19 cellular contexts compared by ENCODE assay signal in genomic region chr2:74188696-74189095, GRCh38. TPM values are rescaled to one million over a fixed set of nuclear protein-coding genes. Genes with fewer than 3 reads are reported as not detected.
A peak's percentile ranks its signal among the peaks of the same experiment; 100 is the strongest.
DNase-seq lines count a peak whose midpoint lies in the region; ATAC-seq, FAIRE-seq and TF ChIP-seq lines count a peak whose summit lies in the region.
"Had no signal": no experiment of that assay in that cellular context is flagged by ENCODE, and none has a peak within 500 bp of the region (broad histone marks: within the 10 kb centered on the region; RNA-seq: fewer than 3 reads in every experiment).

No MANE protein-coding gene starts in this region.

- in situ Hi-C loops in HepG2 (cut with HindIII; ENCODE audit: extremely low pct_ligation_motif_present, low pct_unique_long_range_greater_than_20kb) = no loop called here

- H3K27me3 ChIP-seq in HepG2 (ENCODE audit: control insufficient read depth in 1 of 2, insufficient read depth in 2 of 2, low read length in 2 of 2) (no peaks in the 10 kb centered on the region), right lobe of liver (no peaks in the 10 kb centered on the region)
- no peaks in the 10 kb centered on the region for H3K27me3 ChIP-seq in CD4-positive, alpha-beta memory T cell (ENCODE audit: insufficient read depth, low read length)

- no peak for TF ChIP-seq POLR2A in HepG2 (IDR thresholded peaks at IDR 0.05; ENCODE audit: insufficient read depth in 1 of 2, low read depth in 2 of 2, low read length in 2 of 2)
- TF ChIP-seq POLR2A in right lobe of liver (IDR thresholded peaks at IDR 0.05) = no peak

- DNase-seq in HepG2 (ENCODE audit: low spot score) (no peak), right lobe of liver (no peak), WTC11 (ENCODE audit: low spot score) (no peak), islet precursor cell (peak; percentile 42)
- no peak for DNase-seq in CD4-positive, alpha-beta memory T cell
- no peak for DNase-seq in T-helper 2 cell treated with Interferon-gamma antibody and Interleukin-4, amounts not matched to agents 5 μg/mL and 100 μg/mL, for 36 hours (ENCODE audit: low spot score)
- DNase-seq: AML-193, MM.1S, NCI-H1048, NCI-H1417 treated with DMSO at 0.1 percent for 48 hours, NCI-H187, NCI-H2107 had no signal

- peaks cover 6% of the 10 kb centered on the region; the same call in 1 of the 2 replicates for H3K9me3 Mint-ChIP-seq in WTC11
- peaks cover 0 to 3% (median 0%) of the 10 kb centered on the region in 8 donors for H3K9me3 Mint-ChIP-seq in CD4-positive, alpha-beta memory T cell
- H3K9me3 Mint-ChIP-seq in T-helper 2 cell treated with Interferon-gamma antibody and Interleukin-4, amounts not matched to agents 5 μg/mL and 100 μg/mL, for 36 hours = no peaks in the 10 kb centered on the region

- ATAC-seq in HepG2 (no peak), right lobe of liver (no peak), WTC11 (no peak), HG03025 (IDR thresholded peaks at IDR 0.05; ENCODE audit: low FRiP score, unreplicated experiment) (no peak)
- ATAC-seq: PC-3 had no signal

- H3K9me3 ChIP-seq in HepG2 (ENCODE audit: low read length) (no peaks in the 10 kb centered on the region), right lobe of liver (no peaks in the 10 kb centered on the region)
- H3K9me3 ChIP-seq in CD4-positive, alpha-beta memory T cell (ENCODE audit: control insufficient read depth in 1 of 2, low read length in 2 of 2) = no peaks in the 10 kb centered on the region

- CTCF ChIA-PET in HepG2 (lab: Yijun Ruan, JAX; ENCODE audit: low intra/inter-chr PET ratio, low total read pairs) (no interaction called here), WTC11 (lab: Charles Lee) (interaction anchor here (1.0 to 1.7 kb wide), 4 partner anchors 10 to 61 kb away, joined by 3 to 9 read pairs (median 4); partner anchors contain the start of gene MOB1A)
- CTCF ChIA-PET in CD4-positive, alpha-beta memory T cell (lab: Charles Lee; ENCODE audit: partially characterized antibody) = interaction anchor here (3.5 kb wide), 1 partner anchor 9 kb away, joined by 11 read pairs; the partner anchor contains the start of gene MOB1A

- WGBS in HepG2 (ENCODE audit: low lambda C conversion rate) = 72% methylated on average over 3 of the region's 3 CpGs
- WGBS in right lobe of liver (ENCODE audit: insufficient coverage, low coverage, low lambda C conversion rate, missing lambda C conversion rate) = 100% methylated on average over 2 of the region's 3 CpGs

- TF ChIP-seq EP300 in HepG2 (IDR thresholded peaks at IDR 0.05; ENCODE audit: low read depth in 2 of 2, low read length in 2 of 2) (no peak), HepG2 (CRISPR knock-in tag; IDR thresholded peaks at IDR 0.05; ENCODE audit: borderline replicate concordance) (no peak)

- intact Hi-C loops in HepG2 (cut with micrococcal nuclease; ENCODE audit: unreplicated experiment) = no loop called here
- intact Hi-C loops in right lobe of liver (cut with DNase I) = no loop called here
- intact Hi-C loops in CD4-positive, alpha-beta memory T cell (cut with micrococcal nuclease) = no loop called here

- H2AFZ ChIP-seq in HepG2 (ENCODE audit: low read length) = no peak overlapping the region

- no peaks in the 10 kb centered on the region for H3K36me3 Mint-ChIP-seq in WTC11
- no peaks in the 10 kb centered on the region for H3K36me3 Mint-ChIP-seq in CD4-positive, alpha-beta memory T cell
- H3K36me3 Mint-ChIP-seq in T-helper 2 cell treated with Interferon-gamma antibody and Interleukin-4, amounts not matched to agents 5 μg/mL and 100 μg/mL, for 36 hours (ENCODE audit: low read depth) = peaks cover 1% of the 10 kb centered on the region

- TF ChIP-seq CTCF in HepG2 (CRISPR knock-in tag; IDR thresholded peaks at IDR 0.05) (no peak), right lobe of liver (IDR thresholded peaks at IDR 0.05) (no peak), WTC11 (IDR thresholded peaks at IDR 0.05) (no peak)

- TF ChIP-seq RAD21 in HepG2 (CRISPR knock-in tag; IDR thresholded peaks at IDR 0.05) = no peak

- H3K4me3 Mint-ChIP-seq in WTC11 = no peak overlapping the region
- H3K4me3 Mint-ChIP-seq in CD4-positive, alpha-beta memory T cell = no peak overlapping the region
- no peak overlapping the region for H3K4me3 Mint-ChIP-seq in T-helper 2 cell treated with Interferon-gamma antibody and Interleukin-4, amounts not matched to agents 5 μg/mL and 100 μg/mL, for 36 hours

- peak overlapping the region; percentile 71 for H3K4me2 ChIP-seq in HepG2 (ENCODE audit: low read depth, low read length)

- no peaks in the 10 kb centered on the region; the same call in none of the 2 replicates for H3K27me3 Mint-ChIP-seq in WTC11 (ENCODE audit: low read depth)
- peaks cover 0 to 3% of the 10 kb centered on the region in 2 donors for H3K27me3 Mint-ChIP-seq in CD4-positive, alpha-beta memory T cell
- H3K27me3 Mint-ChIP-seq in T-helper 2 cell treated with Interferon-gamma antibody and Interleukin-4, amounts not matched to agents 5 μg/mL and 100 μg/mL, for 36 hours (ENCODE audit: low read depth) = no peaks in the 10 kb centered on the region

- no peaks in the 10 kb centered on the region for H3K79me2 ChIP-seq in HepG2 (ENCODE audit: insufficient read depth, low read length)

- FAIRE-seq in HepG2 (lab: Jason Lieb, UNC) = no peak
- FAIRE-seq: G401.6, GM12892, GM19239 had no signal

- no peak overlapping the region for H3K4me3 ChIP-seq in HepG2 (replicated peaks in 1 of 3; ENCODE audit: insufficient read depth in 1 of 3, low read depth in 2 of 3, low read length in 3 of 3)
- H3K4me3 ChIP-seq in right lobe of liver = no peak overlapping the region
- no peak overlapping the region for H3K4me3 ChIP-seq in CD4-positive, alpha-beta memory T cell (ENCODE audit: low read length in 2 of 2)
- H3K4me3 ChIP-seq: SK-N-MC had no signal

- H3K36me3 ChIP-seq in HepG2 (replicated peaks in 1 of 2; ENCODE audit: control insufficient read depth in 1 of 2, insufficient read depth in 2 of 2, low read length in 2 of 2) (no peaks in the 10 kb centered on the region), right lobe of liver (no peaks in the 10 kb centered on the region)
- H3K36me3 ChIP-seq in CD4-positive, alpha-beta memory T cell (ENCODE audit: insufficient read depth, low read length) = no peaks in the 10 kb centered on the region

- peaks cover 30% of the 10 kb centered on the region for H3K4me1 Mint-ChIP-seq in WTC11
- peaks cover 2 to 11% (median 4%) of the 10 kb centered on the region in 4 donors for H3K4me1 Mint-ChIP-seq in CD4-positive, alpha-beta memory T cell
- peaks cover 19% of the 10 kb centered on the region for H3K4me1 Mint-ChIP-seq in T-helper 2 cell treated with Interferon-gamma antibody and Interleukin-4, amounts not matched to agents 5 μg/mL and 100 μg/mL, for 36 hours (ENCODE audit: low read depth)

- POLR2A ChIA-PET in HepG2 (lab: Yijun Ruan, JAX) (interaction anchor here (1.4 to 1.8 kb wide), 2 partner anchors 10 kb away, joined by 11 to 20 read pairs; partner anchors contain the start of genes MOB1A and MTHFD2), WTC11 (lab: Charles Lee) (interaction anchor here (1.3 to 3.1 kb wide), 3 partner anchors 9 to 19 kb away, joined by 3 to 14 read pairs (median 6); partner anchors contain the start of genes MOB1A and MTHFD2)
- POLR2A ChIA-PET in CD4-positive, alpha-beta memory T cell (lab: Charles Lee; ENCODE audit: partially characterized antibody) = no interaction called here

- H3K9ac ChIP-seq in HepG2 (ENCODE audit: insufficient read depth, low read depth, low read length) = no peak overlapping the region

- no peak overlapping the region for H3K27ac ChIP-seq in HepG2 (ENCODE audit: extremely low read length, insufficient read depth, low read length)
- H3K27ac ChIP-seq in right lobe of liver = no peak overlapping the region
- H3K27ac ChIP-seq in CD4-positive, alpha-beta memory T cell (ENCODE audit: low read depth, low read length) = no peak overlapping the region
- H3K27ac ChIP-seq: C4-2B, SK-N-MC had no signal

- H3K4me1 ChIP-seq in HepG2 (ENCODE audit: insufficient read depth, low read length) = peaks cover 32% of the 10 kb centered on the region
- H3K4me1 ChIP-seq in right lobe of liver = no peaks in the 10 kb centered on the region
- H3K4me1 ChIP-seq in CD4-positive, alpha-beta memory T cell (ENCODE audit: insufficient read depth, low read length) = no peaks in the 10 kb centered on the region

- H3K27ac Mint-ChIP-seq in WTC11 = 0 out of 2 replicates have a peak overlapping the region, but pooled peaks have one; percentile 98
- no peak overlapping the region for H3K27ac Mint-ChIP-seq in CD4-positive, alpha-beta memory T cell
- no peak overlapping the region for H3K27ac Mint-ChIP-seq in T-helper 2 cell treated with Interferon-gamma antibody and Interleukin-4, amounts not matched to agents 5 μg/mL and 100 μg/mL, for 36 hours

- BruUV-seq in HepG2 (replicated peaks; lab: Mats Ljungman, UMichigan) = no TSS peak

- no peaks in the 10 kb centered on the region for H4K20me1 ChIP-seq in HepG2 (ENCODE audit: insufficient read depth, low read length)

RNA-seq across cellular contexts. Expression of gene MTHFD2, which starts 9.7 kb away (rescaled TPM):
- total RNA-seq in HepG2 (2016; rRNA removed; fragmentation: Illumina TruSeq; extraction: Trizol) = 188 and 281 TPM in 2 replicates
- total RNA-seq in HepG2 (2016; cell fraction: cytosol; rRNA removed; fragmentation: Illumina TruSeq; extraction: Trizol; ENCODE audit: low read depth) = 38.9 and 41.2 TPM in 2 replicates
- 188 and 279 TPM in 2 replicates for total RNA-seq in HepG2 (2016; cell fraction: insoluble cytoplasmic fraction; rRNA removed; fragmentation: Illumina TruSeq; extraction: Trizol)
- total RNA-seq in HepG2 (2016; cell fraction: membrane; rRNA removed; fragmentation: Illumina TruSeq; extraction: Trizol) = 132 and 142 TPM in 2 replicates
- total RNA-seq in HepG2 (2016; cell fraction: nucleus; rRNA removed; fragmentation: Illumina TruSeq; extraction: Trizol) = 70.7 and 79.0 TPM in 2 replicates
- polyA plus RNA-seq in HepG2 (2011; rRNA removed) = 197 and 269 TPM in 2 replicates
- polyA plus RNA-seq in HepG2 (2011; cell fraction: cytosol; rRNA removed) = 162 and 205 TPM in 2 replicates
- 88.5 and 89.7 TPM in 2 replicates for polyA plus RNA-seq in HepG2 (2011; cell fraction: nucleus; rRNA removed)
- polyA plus RNA-seq in HepG2 (2012) = 224 and 287 TPM in 2 replicates
- 31.0 and 33.2 TPM in 2 replicates for polyA plus RNA-seq in HepG2 (2016; cell fraction: cytosol; fragmentation: Illumina TruSeq; extraction: Trizol; ENCODE audit: low read depth)
- polyA plus RNA-seq in HepG2 (2016; cell fraction: insoluble cytoplasmic fraction; fragmentation: Illumina TruSeq; extraction: Trizol; ENCODE audit: low read depth) = 225 and 240 TPM in 2 replicates
- polyA plus RNA-seq in HepG2 (2016; cell fraction: membrane; fragmentation: Illumina TruSeq; extraction: Trizol; ENCODE audit: low read depth) = 83.1 and 83.6 TPM in 2 replicates
- 100 and 101 TPM in 2 replicates for polyA plus RNA-seq in HepG2 (2016; cell fraction: nucleus; fragmentation: Illumina TruSeq; extraction: Trizol; ENCODE audit: insufficient read depth, low read depth)
- 148 and 336 TPM in 2 replicates for polyA minus RNA-seq in HepG2 (2011; rRNA and poly(A)+ RNA removed; ENCODE audit: low replicate concordance)
- polyA minus RNA-seq in HepG2 (2011; cell fraction: cytosol; rRNA and poly(A)+ RNA removed) = 201 and 205 TPM in 2 replicates
- polyA minus RNA-seq in HepG2 (2011; cell fraction: nucleus; rRNA and poly(A)+ RNA removed) = 97.9 and 128 TPM in 2 replicates
- total RNA-seq in right lobe of liver = 1 to 10 TPM in 5 of 6 experiments, under 1 TPM in 1; 0.31 to 7.4 (median 2.0) TPM
- 192 to 251 TPM (median 193 TPM) in 3 replicates for total RNA-seq in WTC11 (2021)
- total RNA-seq in CD4-positive, alpha-beta memory T cell = 10 to 100 TPM; 23.8 to 25.0 TPM
- 10 to 100 TPM; 13.7 to 16.3 TPM for polyA plus RNA-seq in CD4-positive, alpha-beta memory T cell

RNA-seq across cellular contexts. Expression of gene MOB1A, which starts 10.0 kb away (rescaled TPM):
- total RNA-seq in HepG2 (2016; rRNA removed; fragmentation: Illumina TruSeq; extraction: Trizol) = 139 and 217 TPM in 2 replicates
- total RNA-seq in HepG2 (2016; cell fraction: cytosol; rRNA removed; fragmentation: Illumina TruSeq; extraction: Trizol; ENCODE audit: low read depth) = 26.2 and 34.3 TPM in 2 replicates
- total RNA-seq in HepG2 (2016; cell fraction: insoluble cytoplasmic fraction; rRNA removed; fragmentation: Illumina TruSeq; extraction: Trizol) = 135 and 223 TPM in 2 replicates
- total RNA-seq in HepG2 (2016; cell fraction: membrane; rRNA removed; fragmentation: Illumina TruSeq; extraction: Trizol) = 73.7 and 77.9 TPM in 2 replicates
- 58.0 and 69.5 TPM in 2 replicates for total RNA-seq in HepG2 (2016; cell fraction: nucleus; rRNA removed; fragmentation: Illumina TruSeq; extraction: Trizol)
- 33.2 and 48.2 TPM in 2 replicates for polyA plus RNA-seq in HepG2 (2011; rRNA removed)
- 17.6 and 27.6 TPM in 2 replicates for polyA plus RNA-seq in HepG2 (2011; cell fraction: cytosol; rRNA removed)
- 10.7 and 17.1 TPM in 2 replicates for polyA plus RNA-seq in HepG2 (2011; cell fraction: nucleus; rRNA removed)
- polyA plus RNA-seq in HepG2 (2012) = 42.5 and 50.3 TPM in 2 replicates
- 18.1 and 21.3 TPM in 2 replicates for polyA plus RNA-seq in HepG2 (2016; cell fraction: cytosol; fragmentation: Illumina TruSeq; extraction: Trizol; ENCODE audit: low read depth)
- polyA plus RNA-seq in HepG2 (2016; cell fraction: insoluble cytoplasmic fraction; fragmentation: Illumina TruSeq; extraction: Trizol; ENCODE audit: low read depth) = 128 and 131 TPM in 2 replicates
- 35.8 and 42.0 TPM in 2 replicates for polyA plus RNA-seq in HepG2 (2016; cell fraction: membrane; fragmentation: Illumina TruSeq; extraction: Trizol; ENCODE audit: low read depth)
- 52.2 and 58.5 TPM in 2 replicates for polyA plus RNA-seq in HepG2 (2016; cell fraction: nucleus; fragmentation: Illumina TruSeq; extraction: Trizol; ENCODE audit: insufficient read depth, low read depth)
- polyA minus RNA-seq in HepG2 (2011; rRNA and poly(A)+ RNA removed; ENCODE audit: low replicate concordance) = 17.0 and 33.6 TPM in 2 replicates
- polyA minus RNA-seq in HepG2 (2011; cell fraction: cytosol; rRNA and poly(A)+ RNA removed) = 28.0 and 36.2 TPM in 2 replicates
- 30.4 and 30.7 TPM in 2 replicates for polyA minus RNA-seq in HepG2 (2011; cell fraction: nucleus; rRNA and poly(A)+ RNA removed)
- 10 to 100 TPM; 29.8 to 48.0 (median 32.9) TPM for total RNA-seq in right lobe of liver
- total RNA-seq in WTC11 (2021) = 84.9 to 92.6 TPM (median 88.2 TPM) in 3 replicates
- total RNA-seq in CD4-positive, alpha-beta memory T cell = 100 to 1,000 TPM; 135 TPM
- polyA plus RNA-seq in CD4-positive, alpha-beta memory T cell = 100 to 1,000 TPM; 142 to 203 TPM

RNA-seq across cellular contexts. Expression of gene BOLA3, which starts 41.0 kb away (rescaled TPM):
- 170 and 172 TPM in 2 replicates for total RNA-seq in HepG2 (2016; rRNA removed; fragmentation: Illumina TruSeq; extraction: Trizol)
- total RNA-seq in HepG2 (2016; cell fraction: cytosol; rRNA removed; fragmentation: Illumina TruSeq; extraction: Trizol; ENCODE audit: low read depth) = 719 and 870 TPM in 2 replicates
- 161 and 184 TPM in 2 replicates for total RNA-seq in HepG2 (2016; cell fraction: insoluble cytoplasmic fraction; rRNA removed; fragmentation: Illumina TruSeq; extraction: Trizol)
- total RNA-seq in HepG2 (2016; cell fraction: membrane; rRNA removed; fragmentation: Illumina TruSeq; extraction: Trizol) = 416 and 482 TPM in 2 replicates
- 51.5 and 52.9 TPM in 2 replicates for total RNA-seq in HepG2 (2016; cell fraction: nucleus; rRNA removed; fragmentation: Illumina TruSeq; extraction: Trizol)
- polyA plus RNA-seq in HepG2 (2011; rRNA removed) = 59.1 and 89.7 TPM in 2 replicates
- polyA plus RNA-seq in HepG2 (2011; cell fraction: cytosol; rRNA removed) = 70.2 and 71.9 TPM in 2 replicates
- 16.6 and 17.4 TPM in 2 replicates for polyA plus RNA-seq in HepG2 (2011; cell fraction: nucleus; rRNA removed)
- polyA plus RNA-seq in HepG2 (2012) = 58.8 and 77.2 TPM in 2 replicates
- 917 and 1,024 TPM in 2 replicates for polyA plus RNA-seq in HepG2 (2016; cell fraction: cytosol; fragmentation: Illumina TruSeq; extraction: Trizol; ENCODE audit: low read depth)
- 174 and 187 TPM in 2 replicates for polyA plus RNA-seq in HepG2 (2016; cell fraction: insoluble cytoplasmic fraction; fragmentation: Illumina TruSeq; extraction: Trizol; ENCODE audit: low read depth)
- 432 and 498 TPM in 2 replicates for polyA plus RNA-seq in HepG2 (2016; cell fraction: membrane; fragmentation: Illumina TruSeq; extraction: Trizol; ENCODE audit: low read depth)
- 94.6 and 103 TPM in 2 replicates for polyA plus RNA-seq in HepG2 (2016; cell fraction: nucleus; fragmentation: Illumina TruSeq; extraction: Trizol; ENCODE audit: insufficient read depth, low read depth)
- polyA minus RNA-seq in HepG2 (2011; rRNA and poly(A)+ RNA removed; ENCODE audit: low replicate concordance) = 8.3 and 15.8 TPM in 2 replicates
- polyA minus RNA-seq in HepG2 (2011; cell fraction: cytosol; rRNA and poly(A)+ RNA removed) = 12.3 and 18.9 TPM in 2 replicates
- polyA minus RNA-seq in HepG2 (2011; cell fraction: nucleus; rRNA and poly(A)+ RNA removed) = 10.9 and 11.2 TPM in 2 replicates
- total RNA-seq in right lobe of liver = 10 to 100 TPM; 14.6 to 58.6 (median 16.0) TPM
- 58.2 to 66.1 TPM (median 65.8 TPM) in 3 replicates for total RNA-seq in WTC11 (2021)
- total RNA-seq in CD4-positive, alpha-beta memory T cell = 10 to 100 TPM; 16.4 to 19.0 TPM
- polyA plus RNA-seq in CD4-positive, alpha-beta memory T cell = 100 to 1,000 TPM in 1 of 2 donors, 10 to 100 TPM in 1; 82.0 to 101 TPM
